In the genomic region with DNA sequence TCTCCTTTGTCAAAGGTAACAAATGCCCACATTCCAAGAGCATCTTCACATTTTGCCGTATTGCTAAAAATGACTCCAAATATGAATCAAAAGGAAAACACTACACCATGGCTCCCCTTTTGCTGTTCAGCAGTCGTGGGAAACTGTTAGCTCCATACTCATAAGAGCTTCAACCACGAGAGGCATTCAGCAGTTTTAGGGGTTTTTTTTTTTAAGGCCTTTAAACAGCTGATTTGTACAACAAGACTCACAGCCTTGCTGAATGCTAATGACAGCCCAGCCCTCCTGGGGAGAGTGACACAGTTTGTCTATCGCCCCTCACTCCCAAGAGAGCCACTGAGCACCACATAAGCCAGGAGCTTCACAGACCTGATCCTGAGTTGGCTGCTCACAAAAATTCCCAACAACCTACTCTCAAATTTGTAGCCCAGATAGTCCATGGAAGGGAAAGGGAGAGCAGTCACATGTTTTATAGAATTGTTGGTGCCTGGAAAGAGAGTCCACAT, we compare ENCODE assay signal across 16 cellular contexts.
"Had no signal": no experiment of that assay in that cellular context is flagged by ENCODE, and none has a peak within 500 bp of the region (broad histone marks: within the 10 kb centered on the region; RNA-seq: fewer than 3 reads in every experiment).

No MANE protein-coding gene starts in this region.

- H3K4me1 Mint-ChIP-seq: activated CD4-positive, alpha-beta T cell treated with anti-CD3 and anti-CD28 coated beads for 36 hours; activated naive CD8-positive, alpha-beta T cell treated with anti-CD3 and anti-CD28 coated beads for 36 hours had no signal

- H3K36me3 Mint-ChIP-seq: activated naive CD8-positive, alpha-beta T cell treated with anti-CD3 and anti-CD28 coated beads for 36 hours had no signal

- H3K27ac ChIP-seq: colonic mucosa, ovary, VCaP had no signal

- ATAC-seq: activated CD4-positive, alpha-beta T cell treated with anti-CD3 and anti-CD28 coated beads for 36 hours; activated CD8-positive, alpha-beta T cell treated with anti-CD3 and anti-CD28 coated beads for 36 hours; activated T-cell treated with anti-CD3 and anti-CD28 coated beads, Interleukin-2, amount 50 U/mL, for 72 hours; effector memory CD8-positive, alpha-beta T cell had no signal

- H3K4me1 ChIP-seq: colonic mucosa had no signal

- H3K4me3 Mint-ChIP-seq: activated CD4-positive, alpha-beta T cell treated with anti-CD3 and anti-CD28 coated beads for 36 hours; activated CD8-positive, alpha-beta T cell treated with anti-CD3 and anti-CD28 coated beads for 36 hours; activated naive CD8-positive, alpha-beta T cell treated with anti-CD3 and anti-CD28 coated beads for 36 hours; activated T-cell treated with anti-CD3 and anti-CD28 coated beads, Interleukin-2, amount 50 U/mL, for 72 hours; effector memory CD8-positive, alpha-beta T cell; neural crest cell; stimulated activated naive CD8-positive, alpha-beta T cell treated with anti-CD3 and anti-CD28 coated beads, Interleukin-15, Interleukin-2, amounts not matched to agents 100 ng/mL and 50 ng/mL, for 24 hours had no signal

- H3K27ac Mint-ChIP-seq: activated CD4-positive, alpha-beta T cell treated with anti-CD3 and anti-CD28 coated beads for 36 hours; activated CD8-positive, alpha-beta T cell treated with anti-CD3 and anti-CD28 coated beads for 36 hours; activated naive CD8-positive, alpha-beta T cell treated with anti-CD3 and anti-CD28 coated beads for 36 hours; activated T-cell treated with anti-CD3 and anti-CD28 coated beads, Interleukin-2, amount 50 U/mL, for 72 hours; effector memory CD8-positive, alpha-beta T cell; stimulated activated naive CD8-positive, alpha-beta T cell treated with anti-CD3 and anti-CD28 coated beads, Interleukin-15, Interleukin-2, amounts not matched to agents 100 ng/mL and 50 ng/mL, for 24 hours had no signal

- H3K9me3 ChIP-seq: colonic mucosa, ovary had no signal

- DNase-seq: activated CD4-positive, alpha-beta T cell treated with anti-CD3 and anti-CD28 coated beads for 36 hours; activated CD8-positive, alpha-beta memory T cell treated with anti-CD3 and anti-CD28 coated beads, Interleukin-2, amount 50 U/mL, for 4 hours; activated CD8-positive, alpha-beta T cell treated with anti-CD3 and anti-CD28 coated beads for 36 hours; activated gamma-delta T cell treated with Interleukin-2 at 50 U/mL for 16 hours; activated naive CD8-positive, alpha-beta T cell treated with anti-CD3 and anti-CD28 coated beads for 36 hours; activated T-cell treated with anti-CD3 and anti-CD28 coated beads, Interleukin-2, amount 50 U/mL, for 72 hours; colonic mucosa; effector memory CD8-positive, alpha-beta T cell; hypothalamus; left cardiac atrium; ovary; stimulated activated CD4-positive, alpha-beta T cell treated with anti-CD3 and anti-CD28 coated beads, Interleukin-2, amount 100 ng/mL, for 48 hours; T-helper 1 cell had no signal

- H3K27me3 ChIP-seq: colonic mucosa, ovary had no signal

- H3K27me3 Mint-ChIP-seq: activated CD4-positive, alpha-beta T cell treated with anti-CD3 and anti-CD28 coated beads for 36 hours had no signal

- H3K36me3 ChIP-seq: colonic mucosa, ovary had no signal

- H3K9me3 Mint-ChIP-seq: activated CD8-positive, alpha-beta T cell treated with anti-CD3 and anti-CD28 coated beads for 36 hours; activated naive CD8-positive, alpha-beta T cell treated with anti-CD3 and anti-CD28 coated beads for 36 hours; activated T-cell treated with anti-CD3 and anti-CD28 coated beads, Interleukin-2, amount 50 U/mL, for 72 hours; effector memory CD8-positive, alpha-beta T cell; neural crest cell; stimulated activated naive CD8-positive, alpha-beta T cell treated with anti-CD3 and anti-CD28 coated beads, Interleukin-15, Interleukin-2, amounts not matched to agents 100 ng/mL and 50 ng/mL, for 24 hours had no signal

- H3K4me3 ChIP-seq: colonic mucosa, ovary had no signal
